1 cellular context compared by ENCODE assay signal in genomic region chr17:17830740-17831207, GRCh38.
TF ChIP-seq lines count a peak whose summit lies in the region.

No MANE protein-coding gene starts in this region.

TF ChIP-seq in HepG2, 621 proteins besides CTCF, POLR2A, EP300 and RAD21 (continued from another document and continues in another):
- TF ChIP-seq FOSL2 (CRISPR knock-in tag; IDR thresholded peaks at IDR 0.05) (peak; percentile 73), TRIM22 (IDR thresholded peaks at IDR 0.05) (no peak), POLR2AphosphoS5 (IDR thresholded peaks at IDR 0.05; ENCODE audit: low read depth, low read length) (peak; percentile 33; the same call in 1 of the 2 replicates), ZFP37 (CRISPR knock-in tag; IDR thresholded peaks at IDR 0.05; ENCODE audit: borderline replicate concordance) (0 out of 2 replicates have a peak, but pooled peaks have one; percentile 49), ATF5 (CRISPR knock-in tag; IDR thresholded peaks at IDR 0.05; ENCODE audit: low read depth) (no peak), SP4 (CRISPR knock-in tag; IDR thresholded peaks at IDR 0.05) (peak; percentile 69; the same call in 1 of the 2 replicates), ZNF639 (CRISPR knock-in tag; conservative IDR thresholded peaks at IDR 0.05) (no peak), ZNF33A (CRISPR knock-in tag; IDR thresholded peaks at IDR 0.05; ENCODE audit: borderline replicate concordance) (no peak), ZMYM4 (CRISPR knock-in tag; IDR thresholded peaks at IDR 0.05) (peak; percentile 77), ZNF615 (CRISPR knock-in tag; IDR thresholded peaks at IDR 0.05; ENCODE audit: borderline replicate concordance) (no peak), ZMYM3 (CRISPR knock-in tag; IDR thresholded peaks at IDR 0.05) (peak; percentile 97), MBNL3 (CRISPR knock-in tag; conservative IDR thresholded peaks at IDR 0.05) (no peak), ZNF772 (CRISPR knock-in tag; IDR thresholded peaks at IDR 0.05) (peak; percentile 88), CBX2 (IDR thresholded peaks at IDR 0.05; ENCODE audit: low read depth, low read length) (no peak), CBX2 (CRISPR knock-in tag; IDR thresholded peaks at IDR 0.05; ENCODE audit: low read depth) (no peak), ZNF143 (CRISPR knock-in tag; IDR thresholded peaks at IDR 0.05) (no peak; the same call in 1 of the 2 replicates), CSRNP2 (CRISPR knock-in tag; conservative IDR thresholded peaks at IDR 0.05; ENCODE audit: low read depth) (no peak), ZNF431 (CRISPR knock-in tag; IDR thresholded peaks at IDR 0.05; ENCODE audit: borderline replicate concordance, low read depth) (peak; percentile 82), ATF6 (CRISPR knock-in tag; conservative IDR thresholded peaks at IDR 0.05) (0 out of 2 replicates have a peak, but pooled peaks have one; percentile 35), ESRRA (CRISPR knock-in tag; IDR thresholded peaks at IDR 0.05; ENCODE audit: low read depth) (peak; percentile 99), ISL2 (CRISPR knock-in tag; IDR thresholded peaks at IDR 0.05) (peak; percentile 44), ZNF253 (CRISPR knock-in tag; IDR thresholded peaks at IDR 0.05; ENCODE audit: borderline replicate concordance) (no peak), ZNF782 (CRISPR knock-in tag; IDR thresholded peaks at IDR 0.05; ENCODE audit: borderline replicate concordance) (no peak), ZNF484 (CRISPR knock-in tag; IDR thresholded peaks at IDR 0.05; ENCODE audit: borderline replicate concordance, low read depth) (no peak), RAD51 (IDR thresholded peaks at IDR 0.05; ENCODE audit: borderline replicate concordance) (no peak), ELK4 (CRISPR knock-in tag; IDR thresholded peaks at IDR 0.05; ENCODE audit: borderline replicate concordance) (no peak), ZNF234 (CRISPR knock-in tag; conservative IDR thresholded peaks at IDR 0.05) (no peak), ZNF337 (CRISPR knock-in tag; IDR thresholded peaks at IDR 0.05; ENCODE audit: borderline replicate concordance, low read depth) (no peak), TBL1XR1 (IDR thresholded peaks at IDR 0.05; ENCODE audit: borderline replicate concordance, low read length, partially characterized antibody) (peak; percentile 65), HDAC1 (CRISPR knock-in tag; IDR thresholded peaks at IDR 0.05) (peak; percentile 99), ZNF780A (CRISPR knock-in tag; IDR thresholded peaks at IDR 0.05) (no peak), FOXK2 (IDR thresholded peaks at IDR 0.05) (peak; percentile 96), U2AF1 (optimal IDR thresholded peaks at IDR 0.05; ENCODE audit: low read depth, low read length) (peak; percentile 74), ZNF546 (CRISPR knock-in tag; conservative IDR thresholded peaks at IDR 0.05) (0 out of 2 replicates have a peak, but pooled peaks have one; percentile 30), HMGA1 (CRISPR knock-in tag; conservative IDR thresholded peaks at IDR 0.05) (no peak), RARA (CRISPR knock-in tag; IDR thresholded peaks at IDR 0.05) (peak; percentile 99), E2F5 (CRISPR knock-in tag; conservative IDR thresholded peaks at IDR 0.05) (no peak), ZNF296 (CRISPR knock-in tag; conservative IDR thresholded peaks at IDR 0.05) (peak; percentile 99), SOX5 (CRISPR knock-in tag; IDR thresholded peaks at IDR 0.05; ENCODE audit: borderline replicate concordance) (peak; percentile 80; the same call in 1 of the 2 replicates), NR1H2 (CRISPR knock-in tag; IDR thresholded peaks at IDR 0.05; ENCODE audit: borderline replicate concordance, low read depth) (peak; percentile 97; the same call in 1 of the 2 replicates), ZNF414 (CRISPR knock-in tag; IDR thresholded peaks at IDR 0.05) (peak; percentile 99), SNRNP70 (IDR thresholded peaks at IDR 0.05; ENCODE audit: low read depth, low read length) (no peak), GABPA (IDR thresholded peaks at IDR 0.05; ENCODE audit: low read depth, low read length) (no peak), GABPA (CRISPR knock-in tag; IDR thresholded peaks at IDR 0.05; ENCODE audit: low read depth) (peak; percentile 69), SETDB1 (CRISPR knock-in tag; IDR thresholded peaks at IDR 0.05; ENCODE audit: borderline replicate concordance) (no peak), TEAD2 (CRISPR knock-in tag; IDR thresholded peaks at IDR 0.05) (no peak), ZNF816 (CRISPR knock-in tag; IDR thresholded peaks at IDR 0.05; ENCODE audit: borderline replicate concordance) (no peak; the same call in 1 of the 2 replicates), HHEX (CRISPR knock-in tag; IDR thresholded peaks at IDR 0.05) (no peak), NONO (IDR thresholded peaks at IDR 0.05) (no peak), NONO (CRISPR knock-in tag; conservative IDR thresholded peaks at IDR 0.05) (peak; percentile 94), IKZF4 (CRISPR knock-in tag; IDR thresholded peaks at IDR 0.05; ENCODE audit: borderline replicate concordance, low read depth, not compliant biosample characterization) (no peak), NFIB (CRISPR knock-in tag; IDR thresholded peaks at IDR 0.05; ENCODE audit: borderline replicate concordance) (no peak), ATF2 (CRISPR knock-in tag; IDR thresholded peaks at IDR 0.05) (peak; percentile 86; the same call in 1 of the 2 replicates), CBX5 (CRISPR knock-in tag; IDR thresholded peaks at IDR 0.05; ENCODE audit: borderline replicate concordance) (no peak; the same call in 1 of the 2 replicates), ZEB1 (IDR thresholded peaks at IDR 0.05; ENCODE audit: insufficient replicate concordance, low read depth) (no peak), ELF3 (CRISPR knock-in tag; IDR thresholded peaks at IDR 0.05) (peak; percentile 90), JUNB (CRISPR knock-in tag; IDR thresholded peaks at IDR 0.05; ENCODE audit: borderline replicate concordance) (no peak), ZFP36 (IDR thresholded peaks at IDR 0.05; ENCODE audit: borderline replicate concordance, low read depth, low read length, partially characterized antibody) (peak; percentile 72), KAT7 (CRISPR knock-in tag; IDR thresholded peaks at IDR 0.05; ENCODE audit: borderline replicate concordance) (peak; percentile 27; the same call in 1 of the 2 replicates), NR2F6 (IDR thresholded peaks at IDR 0.05) (peak; percentile 98), NR2F6 (CRISPR knock-in tag; IDR thresholded peaks at IDR 0.05) (peak; percentile 99), ZNF644 (CRISPR knock-in tag; IDR thresholded peaks at IDR 0.05; ENCODE audit: low read depth) (0 out of 2 replicates have a peak, but pooled peaks have one; percentile 17), ZNF850 (CRISPR knock-in tag; conservative IDR thresholded peaks at IDR 0.05) (no peak), ZMYM2 (CRISPR knock-in tag; IDR thresholded peaks at IDR 0.05) (0 out of 2 replicates have a peak, but pooled peaks have one; percentile 25), ZNF264 (CRISPR knock-in tag; IDR thresholded peaks at IDR 0.05) (peak; percentile 95; the same call in 1 of the 2 replicates), ZNF777 (CRISPR knock-in tag; IDR thresholded peaks at IDR 0.05) (no peak)
- TF ChIP-seq, protein P1, sequence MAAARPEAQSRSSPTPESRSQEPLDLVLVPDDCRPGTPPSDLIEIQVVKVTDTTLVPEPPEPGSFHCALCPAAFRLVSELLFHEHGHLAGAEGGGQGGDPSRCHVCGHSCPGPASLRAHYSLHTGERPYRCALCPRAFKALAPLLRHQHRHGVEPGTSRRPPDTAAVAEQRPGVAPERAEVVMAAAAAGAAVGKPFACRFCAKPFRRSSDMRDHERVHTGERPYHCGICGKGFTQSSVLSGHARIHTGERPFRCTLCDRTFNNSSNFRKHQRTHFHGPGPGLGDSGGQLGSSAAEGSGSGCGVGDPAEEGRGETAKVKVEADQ (CRISPR knock-in tag; IDR thresholded peaks at IDR 0.05; ENCODE audit: borderline replicate concordance), result no peak
- TF ChIP-seq, protein P2, sequence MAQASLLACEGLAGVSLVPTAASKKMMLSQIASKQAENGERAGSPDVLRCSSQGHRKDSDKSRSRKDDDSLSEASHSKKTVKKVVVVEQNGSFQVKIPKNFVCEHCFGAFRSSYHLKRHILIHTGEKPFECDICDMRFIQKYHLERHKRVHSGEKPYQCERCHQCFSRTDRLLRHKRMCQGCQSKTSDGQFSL (CRISPR knock-in tag; IDR thresholded peaks at IDR 0.05), result no peak
